Comparison of ENCODE assay signal across 9 cellular contexts in genomic region chr17:80474231-80474932, GRCh38. TPM values are rescaled to one million over a fixed set of nuclear protein-coding genes. Genes with fewer than 3 reads are reported as not detected.
DNase-seq lines count a peak whose midpoint lies in the region; ATAC-seq, FAIRE-seq and TF ChIP-seq lines count a peak whose summit lies in the region.
"Had no signal": no experiment of that assay in that cellular context is flagged by ENCODE, and none has a peak within 500 bp of the region (broad histone marks: within the 10 kb centered on the region; RNA-seq: fewer than 3 reads in every experiment).

No MANE protein-coding gene starts in this region.

- CTCF ChIA-PET in HepG2 (lab: Yijun Ruan, JAX; ENCODE audit: low intra/inter-chr PET ratio, low total read pairs) = no interaction called here

- peak overlapping the region; percentile 71 for H3K4me3 Mint-ChIP-seq in memory B cell

- no peaks in the 10 kb centered on the region for H3K9me3 Mint-ChIP-seq in memory B cell

- BruUV-seq in HepG2 (replicated peaks; lab: Mats Ljungman, UMichigan) = no TSS peak

- H3K4me3 ChIP-seq in HepG2 (replicated peaks in 1 of 3; ENCODE audit: insufficient read depth in 1 of 3, low read depth in 2 of 3, low read length in 3 of 3) (no peak overlapping the region), right lobe of liver (no peak overlapping the region), astrocyte of the cerebellum (ENCODE audit: low read depth, low read length) (no peak overlapping the region)

- TF ChIP-seq CTCF in HepG2 (CRISPR knock-in tag; IDR thresholded peaks at IDR 0.05) (no peak), right lobe of liver (IDR thresholded peaks at IDR 0.05) (no peak), astrocyte of the cerebellum (IDR thresholded peaks at IDR 0.05; ENCODE audit: low read depth, low read length, missing control alignments) (peak; percentile 22)

- peaks cover 31% of the 10 kb centered on the region for H3K27me3 Mint-ChIP-seq in memory B cell

- peaks cover 17% of the 10 kb centered on the region for H3K4me1 Mint-ChIP-seq in memory B cell

- 16% methylated on average over 14 of the region's 16 CpGs for WGBS in HepG2 (ENCODE audit: low lambda C conversion rate)
- WGBS in right lobe of liver (ENCODE audit: insufficient coverage, low coverage, low lambda C conversion rate, missing lambda C conversion rate) = 12% methylated on average over 15 of the region's 16 CpGs

- H3K27ac ChIP-seq in HepG2 (ENCODE audit: extremely low read length, insufficient read depth, low read length) = no peak overlapping the region
- H3K27ac ChIP-seq in right lobe of liver = no peak overlapping the region

- H3K27ac Mint-ChIP-seq in memory B cell = no peak overlapping the region

- no peak for TF ChIP-seq EP300 in HepG2 (IDR thresholded peaks at IDR 0.05; ENCODE audit: low read depth in 2 of 2, low read length in 2 of 2)
- TF ChIP-seq EP300 in HepG2 (CRISPR knock-in tag; IDR thresholded peaks at IDR 0.05; ENCODE audit: borderline replicate concordance) = no peak

- no peak overlapping the region for H3K9ac ChIP-seq in HepG2 (ENCODE audit: insufficient read depth, low read depth, low read length)

- H3K36me3 ChIP-seq in HepG2 (replicated peaks in 1 of 2; ENCODE audit: control insufficient read depth in 1 of 2, insufficient read depth in 2 of 2, low read length in 2 of 2) (no peaks in the 10 kb centered on the region), right lobe of liver (no peaks in the 10 kb centered on the region)

- H3K4me2 ChIP-seq in HepG2 (ENCODE audit: low read depth, low read length) = no peak overlapping the region

- H3K9me3 ChIP-seq in HepG2 (ENCODE audit: low read length) = no peaks in the 10 kb centered on the region
- no peaks in the 10 kb centered on the region for H3K9me3 ChIP-seq in right lobe of liver

- H3K27me3 ChIP-seq in HepG2 (ENCODE audit: control insufficient read depth in 1 of 2, insufficient read depth in 2 of 2, low read length in 2 of 2) = peaks cover 65 to 99% of the 10 kb centered on the region in 2 experiments
- H3K27me3 ChIP-seq in right lobe of liver = peaks cover 0 to 36% of the 10 kb centered on the region in 2 donors

- H3K4me1 ChIP-seq in HepG2 (ENCODE audit: insufficient read depth, low read length) = peaks cover 33% of the 10 kb centered on the region
- peaks cover 0 to 28% (median 0%) of the 10 kb centered on the region in 4 donors for H3K4me1 ChIP-seq in right lobe of liver

- H3K36me3 Mint-ChIP-seq in memory B cell = no peaks in the 10 kb centered on the region

- peaks cover 21% of the 10 kb centered on the region; the same call in 1 of the 2 replicates for H4K20me1 ChIP-seq in HepG2 (ENCODE audit: insufficient read depth, low read length)

- in situ Hi-C loops in HepG2 (cut with HindIII; ENCODE audit: extremely low pct_ligation_motif_present, low pct_unique_long_range_greater_than_20kb) = no loop called here
- in situ Hi-C loops in astrocyte of the cerebellum (cut with HindIII; ENCODE audit: low sequenced_read_pairs) = no loop called here

- H3K79me2 ChIP-seq in HepG2 (ENCODE audit: insufficient read depth, low read length) = no peaks in the 10 kb centered on the region

- ATAC-seq in HepG2 = no peak
- no peak for ATAC-seq in right lobe of liver
- ATAC-seq in memory B cell (ENCODE audit: low read depth) = no peak
- no peak for ATAC-seq in GM18498 (IDR thresholded peaks at IDR 0.05; ENCODE audit: unreplicated experiment)
- no peak for ATAC-seq in GM19328 (IDR thresholded peaks at IDR 0.05; ENCODE audit: unreplicated experiment)

- POLR2A ChIA-PET in HepG2 (lab: Yijun Ruan, JAX) = interaction anchor here (1.5 kb wide), 1 partner anchor 20 kb away, joined by 8 read pairs; no protein-coding TSS in a partner anchor

- H2AFZ ChIP-seq in HepG2 (ENCODE audit: low read length) = no peak overlapping the region

- DNase-seq in HepG2 (ENCODE audit: low spot score) (no peak), right lobe of liver (no peak), NCI-H524 (lab: John Stamatoyannopoulos, UW) (peak; percentile 83 to 84), astrocyte of the cerebellum (ENCODE audit: low read depth) (no peak), memory B cell (ENCODE audit: low spot score in 2 of 2) (no peak), COLO668 (lab: John Stamatoyannopoulos, UW; ENCODE audit: unreplicated experiment) (no peak)

- intact Hi-C loops in HepG2 (cut with micrococcal nuclease; ENCODE audit: unreplicated experiment) (no loop called here), right lobe of liver (cut with DNase I) (no loop called here)

- TF ChIP-seq RAD21 in HepG2 (CRISPR knock-in tag; IDR thresholded peaks at IDR 0.05) = no peak

- TF ChIP-seq POLR2A in HepG2 (IDR thresholded peaks at IDR 0.05; ENCODE audit: insufficient read depth in 1 of 2, low read depth in 2 of 2, low read length in 2 of 2) = no peak
- TF ChIP-seq POLR2A in right lobe of liver (IDR thresholded peaks at IDR 0.05) = no peak

- no peak for FAIRE-seq in HepG2 (lab: Jason Lieb, UNC)

TF ChIP-seq in HepG2, 621 proteins besides CTCF, POLR2A, EP300 and RAD21:
- TF ChIP-seq, protein P1, sequence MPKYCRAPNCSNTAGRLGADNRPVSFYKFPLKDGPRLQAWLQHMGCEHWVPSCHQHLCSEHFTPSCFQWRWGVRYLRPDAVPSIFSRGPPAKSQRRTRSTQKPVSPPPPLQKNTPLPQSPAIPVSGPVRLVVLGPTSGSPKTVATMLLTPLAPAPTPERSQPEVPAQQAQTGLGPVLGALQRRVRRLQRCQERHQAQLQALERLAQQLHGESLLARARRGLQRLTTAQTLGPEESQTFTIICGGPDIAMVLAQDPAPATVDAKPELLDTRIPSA (CRISPR knock-in tag; IDR thresholded peaks at IDR 0.05; ENCODE audit: borderline replicate concordance) = no peak
- TF ChIP-seq ZNF547 (CRISPR knock-in tag; IDR thresholded peaks at IDR 0.05) = 0 out of 2 replicates have a peak, but pooled peaks have one; percentile 25

RNA-seq across cellular contexts. Expression of gene NPTX1, which starts 2.0 kb away (rescaled TPM):
- total RNA-seq in HepG2 (2016; rRNA removed; fragmentation: Illumina TruSeq; extraction: Trizol) (not detected in 2 replicates), right lobe of liver (under 1 TPM in 1 of 6 experiments, not detected in 5; 0.06 TPM)
- not detected in 2 replicates for total RNA-seq in HepG2 (2016; cell fraction: cytosol; rRNA removed; fragmentation: Illumina TruSeq; extraction: Trizol; ENCODE audit: low read depth)
- not detected in 2 replicates for total RNA-seq in HepG2 (2016; cell fraction: insoluble cytoplasmic fraction; rRNA removed; fragmentation: Illumina TruSeq; extraction: Trizol)
- total RNA-seq in HepG2 (2016; cell fraction: membrane; rRNA removed; fragmentation: Illumina TruSeq; extraction: Trizol) = not detected in 2 replicates
- not detected in 2 replicates for total RNA-seq in HepG2 (2016; cell fraction: nucleus; rRNA removed; fragmentation: Illumina TruSeq; extraction: Trizol)
- polyA plus RNA-seq in HepG2 (2011; rRNA removed) = 0.01 TPM in 1 of 2 replicates, not detected in the other
- polyA plus RNA-seq in HepG2 (2011; cell fraction: cytosol; rRNA removed) = not detected in 2 replicates
- not detected in 2 replicates for polyA plus RNA-seq in HepG2 (2011; cell fraction: nucleus; rRNA removed)
- polyA plus RNA-seq in HepG2 (2012) = not detected in 2 replicates
- polyA plus RNA-seq in HepG2 (2016; cell fraction: cytosol; fragmentation: Illumina TruSeq; extraction: Trizol; ENCODE audit: low read depth) = not detected in 2 replicates
- not detected in 2 replicates for polyA plus RNA-seq in HepG2 (2016; cell fraction: insoluble cytoplasmic fraction; fragmentation: Illumina TruSeq; extraction: Trizol; ENCODE audit: low read depth)
- polyA plus RNA-seq in HepG2 (2016; cell fraction: membrane; fragmentation: Illumina TruSeq; extraction: Trizol; ENCODE audit: low read depth) = not detected in 2 replicates
- not detected in 2 replicates for polyA plus RNA-seq in HepG2 (2016; cell fraction: nucleus; fragmentation: Illumina TruSeq; extraction: Trizol; ENCODE audit: insufficient read depth, low read depth)
- polyA minus RNA-seq in HepG2 (2011; rRNA and poly(A)+ RNA removed; ENCODE audit: low replicate concordance) = 17.0 TPM in 1 of 2 replicates, not detected in the other
- 0.10 TPM in 1 of 2 replicates, not detected in the other for polyA minus RNA-seq in HepG2 (2011; cell fraction: cytosol; rRNA and poly(A)+ RNA removed)
- polyA minus RNA-seq in HepG2 (2011; cell fraction: nucleus; rRNA and poly(A)+ RNA removed) = 0.25 TPM in 1 of 2 replicates, not detected in the other
- total RNA-seq: subcutaneous adipose tissue had no signal

RNA-seq across cellular contexts. Expression of gene ENDOV, which starts 59.4 kb away (rescaled TPM):
- total RNA-seq in HepG2 (2016; rRNA removed; fragmentation: Illumina TruSeq; extraction: Trizol) = 15.1 and 16.0 TPM in 2 replicates
- 4.7 and 13.7 TPM in 2 replicates for total RNA-seq in HepG2 (2016; cell fraction: cytosol; rRNA removed; fragmentation: Illumina TruSeq; extraction: Trizol; ENCODE audit: low read depth)
- total RNA-seq in HepG2 (2016; cell fraction: insoluble cytoplasmic fraction; rRNA removed; fragmentation: Illumina TruSeq; extraction: Trizol) = 13.4 and 18.2 TPM in 2 replicates
- 11.1 and 11.3 TPM in 2 replicates for total RNA-seq in HepG2 (2016; cell fraction: membrane; rRNA removed; fragmentation: Illumina TruSeq; extraction: Trizol)
- 12.0 and 13.2 TPM in 2 replicates for total RNA-seq in HepG2 (2016; cell fraction: nucleus; rRNA removed; fragmentation: Illumina TruSeq; extraction: Trizol)
- 17.1 and 19.8 TPM in 2 replicates for polyA plus RNA-seq in HepG2 (2011; rRNA removed)
- polyA plus RNA-seq in HepG2 (2011; cell fraction: cytosol; rRNA removed) = 12.3 and 17.8 TPM in 2 replicates
- 45.5 and 45.6 TPM in 2 replicates for polyA plus RNA-seq in HepG2 (2011; cell fraction: nucleus; rRNA removed)
- polyA plus RNA-seq in HepG2 (2012) = 11.8 and 15.4 TPM in 2 replicates
- polyA plus RNA-seq in HepG2 (2016; cell fraction: cytosol; fragmentation: Illumina TruSeq; extraction: Trizol; ENCODE audit: low read depth) = 5.9 and 6.8 TPM in 2 replicates
- polyA plus RNA-seq in HepG2 (2016; cell fraction: insoluble cytoplasmic fraction; fragmentation: Illumina TruSeq; extraction: Trizol; ENCODE audit: low read depth) = 13.7 and 14.0 TPM in 2 replicates
- 8.4 and 8.6 TPM in 2 replicates for polyA plus RNA-seq in HepG2 (2016; cell fraction: membrane; fragmentation: Illumina TruSeq; extraction: Trizol; ENCODE audit: low read depth)
- polyA plus RNA-seq in HepG2 (2016; cell fraction: nucleus; fragmentation: Illumina TruSeq; extraction: Trizol; ENCODE audit: insufficient read depth, low read depth) = 27.6 and 30.0 TPM in 2 replicates
- 28.6 and 32.9 TPM in 2 replicates for polyA minus RNA-seq in HepG2 (2011; rRNA and poly(A)+ RNA removed; ENCODE audit: low replicate concordance)
- polyA minus RNA-seq in HepG2 (2011; cell fraction: cytosol; rRNA and poly(A)+ RNA removed) = 5.3 and 7.2 TPM in 2 replicates
- 33.6 and 36.6 TPM in 2 replicates for polyA minus RNA-seq in HepG2 (2011; cell fraction: nucleus; rRNA and poly(A)+ RNA removed)
- total RNA-seq in right lobe of liver = 10 to 100 TPM in 5 of 6 experiments, 1 to 10 TPM in 1; 6.8 to 14.1 (median 11.3) TPM

Comparison
In these comparisons a context has a peak if more than half of its experiments do, and no peak if none do; other contexts are left out.
1. DNase-seq: peak in NCI-H524 (2 of 2); none in HepG2 (single experiment), right lobe of liver (0 of 3), astrocyte of the cerebellum (single experiment), memory B cell (0 of 2) and COLO668 (single experiment).